ENCODE assay signal across 28 cellular contexts in genomic region chr11:64065141-64065465, GRCh38.
"Had no signal": no experiment of that assay in that cellular context is flagged by ENCODE, and none has a peak within 500 bp of the region (broad histone marks: within the 10 kb centered on the region; RNA-seq: fewer than 3 reads in every experiment).

No MANE protein-coding gene starts in this region.

- H3K4me3 ChIP-seq: ascending aorta, breast epithelium, Peyer's patch, SJSA1 had no signal

- H3K27me3 ChIP-seq: ascending aorta, breast epithelium, Peyer's patch had no signal

- H3K4me2 ChIP-seq: KMS-11, SK-N-SH had no signal

- ATAC-seq: activated CD8-positive, alpha-beta T cell treated with anti-CD3 and anti-CD28 coated beads, Interleukin-2, amount 10 ng/mL, durations not matched to agents 7 days and 5 days; PC-3 had no signal

- H3K9me2 ChIP-seq: SK-N-SH had no signal

- H3K27ac ChIP-seq: ascending aorta, breast epithelium, KMS-11, Peyer's patch, SJSA1 had no signal

- H3K9me3 ChIP-seq: ascending aorta, breast epithelium, Peyer's patch, SJSA1, SK-N-SH had no signal

- DNase-seq: activated CD4-positive, alpha-beta T cell treated with anti-CD3 and anti-CD28 coated beads, Interleukin-2, amount 10 ng/mL, durations not matched to agents 24 days and 14 days; activated CD4-positive, alpha-beta T cell treated with anti-CD3 and anti-CD28 coated beads, Interleukin-2, amount 50 U/mL, for 4 hours; activated CD4-positive, CD25-positive, alpha-beta regulatory T cell; activated CD8-positive, alpha-beta T cell treated with anti-CD3 and anti-CD28 coated beads, Interleukin-2, amount 10 ng/mL, durations not matched to agents 7 days and 5 days; activated gamma-delta T cell; activated naive CD4-positive, alpha-beta T cell treated with Interleukin-2 at 50 U/mL for 16 hours; activated naive CD8-positive, alpha-beta T cell treated with anti-CD3 and anti-CD28 coated beads, Interleukin-2, amount 10 ng/mL, durations not matched to agents 7 days and 5 days; activated T-cell treated with anti-CD3 and anti-CD28 coated beads, Interleukin-2, amount 50 U/mL, for 24 hours; amygdala; NCI-H1092 treated with DMSO at 0.1 percent for 48 hours; NCI-H1417; NCI-H146; NCI-H187; NCI-H2029 treated with DMSO at 0.1 percent for 48 hours; NCI-H2107; NCI-H510A; NCI-H526; NCI-H748 treated with DMSO at 0.1 percent for 48 hours; NK-92 treated with Interleukin-12 subunit alpha and Interleukin-12 subunit beta, amount 100 ng/mL, for 24 hours; PC-3; Peyer's patch; RPMI8226; SHP77 treated with DMSO at 0.1 percent for 48 hours; SK-N-SH had no signal

- H3K36me3 ChIP-seq: ascending aorta, breast epithelium, Peyer's patch, SJSA1 had no signal

- H3K9ac ChIP-seq: KMS-11, SK-N-SH had no signal
